8 cellular contexts compared by ENCODE assay signal in the genomic region with DNA sequence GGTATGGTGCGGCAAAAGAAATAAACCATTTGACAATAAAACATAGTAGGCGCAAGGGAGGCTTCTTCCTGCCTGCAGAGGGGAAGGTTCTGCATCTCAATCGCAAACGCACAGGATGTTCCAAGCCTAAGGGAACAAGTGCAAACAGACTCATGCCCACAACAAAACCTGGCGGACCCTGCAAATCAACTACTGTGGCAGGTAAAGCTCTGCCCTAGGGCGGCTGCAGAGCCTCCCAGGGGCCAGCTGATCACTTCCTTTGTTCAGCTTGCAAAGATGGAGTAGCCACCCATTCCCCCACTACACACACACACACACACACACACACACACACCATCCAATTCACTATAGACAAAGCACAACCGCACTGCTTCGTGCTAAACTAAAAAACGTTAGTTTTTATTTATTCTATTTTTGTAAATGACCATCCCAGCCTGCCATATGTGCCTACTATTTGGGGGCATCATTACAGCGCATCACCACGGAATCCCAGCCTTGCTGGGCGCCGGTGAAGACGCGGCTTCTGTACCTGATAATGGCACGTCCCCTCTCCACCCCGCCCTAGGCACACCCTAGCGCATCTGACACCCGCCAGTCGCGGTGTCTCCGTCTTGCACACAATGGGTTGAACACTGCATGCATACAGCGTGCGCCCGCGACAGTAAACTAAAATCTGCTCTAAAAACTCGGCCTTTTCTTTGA. TPM values are rescaled to one million over a fixed set of nuclear protein-coding genes. Genes with fewer than 3 reads are reported as not detected.
DNase-seq lines count a peak whose midpoint lies in the region; ATAC-seq and TF ChIP-seq lines count a peak whose summit lies in the region.

No MANE protein-coding gene starts in this region.

- peaks cover 0 to 5% of the 10 kb centered on the region in 2 donors for H3K9me3 Mint-ChIP-seq in activated naive CD4-positive, alpha-beta T cell treated with anti-CD3 and anti-CD28 coated beads, Interleukin-2, amount 50 U/mL, for 72 hours

- no peak for TF ChIP-seq CTCF in foreskin fibroblast (IDR thresholded peaks at IDR 0.05; ENCODE audit: low read depth, low read length)
- no peak for TF ChIP-seq CTCF in retinal pigment epithelial cell (conservative IDR thresholded peaks at IDR 0.05; ENCODE audit: low read depth, low read length)

- peaks cover 0 to 14% of the 10 kb centered on the region in 2 donors for H3K36me3 Mint-ChIP-seq in activated naive CD4-positive, alpha-beta T cell treated with anti-CD3 and anti-CD28 coated beads, Interleukin-2, amount 50 U/mL, for 72 hours

- H3K27ac Mint-ChIP-seq in activated naive CD4-positive, alpha-beta T cell treated with anti-CD3 and anti-CD28 coated beads, Interleukin-2, amount 50 U/mL, for 72 hours, result no peak overlapping the region

- H3K4me3 ChIP-seq in foreskin fibroblast (ENCODE audit: low read depth in 1 of 2, low read length in 2 of 2), result peak overlapping the region; percentile 79 to 84
- peak overlapping the region; percentile 72 for H3K4me3 ChIP-seq in retinal pigment epithelial cell (ENCODE audit: low read length)

- DNase-seq in G401 (ENCODE audit: low spot score), result peak; percentile 35
- peak; percentile 88 for DNase-seq in NCI-H748 treated with DMSO at 0.1 percent for 48 hours (lab: John Stamatoyannopoulos, UW)
- no peak for DNase-seq in foreskin fibroblast
- DNase-seq in retinal pigment epithelial cell (ENCODE audit: low read depth), result no peak
- no peak for DNase-seq in stimulated activated naive CD4-positive, alpha-beta T cell (lab: John Stamatoyannopoulos, UW)
- DNase-seq in activated naive CD4-positive, alpha-beta T cell treated with anti-CD3 and anti-CD28 coated beads, Interleukin-2, amount 50 U/mL, for 72 hours (ENCODE audit: low spot score in 2 of 2), result no peak

- ATAC-seq in GM18868 (IDR thresholded peaks at IDR 0.05; ENCODE audit: unreplicated experiment) (no peak), GM18511 (IDR thresholded peaks at IDR 0.05; ENCODE audit: unreplicated experiment) (no peak)
- ATAC-seq in activated naive CD4-positive, alpha-beta T cell treated with anti-CD3 and anti-CD28 coated beads, Interleukin-2, amount 50 U/mL, for 72 hours, result no peak

- in situ Hi-C loops in G401 (cut with HindIII; ENCODE audit: low sequenced_read_pairs), result no loop called here

RNA-seq across cellular contexts. Expression of a gene that starts 57.6 kb away (rescaled TPM):
- total RNA-seq in G401 (2014; rRNA removed; shearing (Covaris generic)), result 0.58 TPM in 1 of 2 replicates, not detected in the other
- under 1 TPM in 1 of 2 donors, not detected in 1; 0.54 TPM for total RNA-seq in activated naive CD4-positive, alpha-beta T cell treated with anti-CD3 and anti-CD28 coated beads, Interleukin-2, amount 50 U/mL, for 72 hours

Comparison
In these comparisons a context has a peak if more than half of its experiments do, and no peak if none do; other contexts are left out.
1. DNase-seq: peak in G401 (single experiment) and NCI-H748 treated with DMSO at 0.1 percent for 48 hours (single experiment); none in foreskin fibroblast (0 of 2), retinal pigment epithelial cell (single experiment), stimulated activated naive CD4-positive, alpha-beta T cell (0 of 6) and activated naive CD4-positive, alpha-beta T cell treated with anti-CD3 and anti-CD28 coated beads, Interleukin-2, amount 50 U/mL, for 72 hours (0 of 2).